ENCODE assay signal across 12 cellular contexts in genomic region chr19:42178791-42179500, GRCh38. TPM values are rescaled to one million over a fixed set of nuclear protein-coding genes. Genes with fewer than 3 reads are reported as not detected.
DNase-seq lines count a peak whose midpoint lies in the region; ATAC-seq and TF ChIP-seq lines count a peak whose summit lies in the region.
"Had no signal": no experiment of that assay in that cellular context is flagged by ENCODE, and none has a peak within 500 bp of the region (broad histone marks: within the 10 kb centered on the region; RNA-seq: fewer than 3 reads in every experiment).

No MANE protein-coding gene starts in this region.

- POLR2A ChIA-PET in MCF 10A (lab: Yijun Ruan, JAX) = no interaction called here

- CTCF ChIA-PET in MCF 10A (lab: Yijun Ruan, JAX) = interaction anchor here (0.7 to 1.0 kb wide), 2 partner anchors 21 to 46 kb away, joined by 4 read pairs; no protein-coding TSS in a partner anchor

- H3K36me3 Mint-ChIP-seq in MCF 10A (ENCODE audit: insufficient read depth, unreplicated experiment) (no peaks in the 10 kb centered on the region), endothelial cell (ENCODE audit: low read depth, unreplicated experiment) (no peaks in the 10 kb centered on the region)

- H3K4me3 ChIP-seq in breast epithelium = no peak overlapping the region

- H3K27me3 Mint-ChIP-seq in MCF 10A (ENCODE audit: insufficient read depth, unreplicated experiment) (peaks cover 37% of the 10 kb centered on the region), endothelial cell (ENCODE audit: unreplicated experiment) (peaks cover 18% of the 10 kb centered on the region)

- H3K4me3 Mint-ChIP-seq in MCF 10A (ENCODE audit: unreplicated experiment) = no peak overlapping the region
- no peak overlapping the region for H3K4me3 Mint-ChIP-seq in endothelial cell (ENCODE audit: unreplicated experiment)
- H3K4me3 Mint-ChIP-seq: activated B cell treated with CpG ODN at 0.5 μM for 24 hours had no signal

- no peaks in the 10 kb centered on the region for H3K36me3 ChIP-seq in breast epithelium

- H3K4me1 ChIP-seq in breast epithelium = peaks cover 0 to 6% of the 10 kb centered on the region in 2 donors

- TF ChIP-seq CTCF in MCF 10A (IDR thresholded peaks at IDR 0.05; ENCODE audit: unreplicated experiment) (peak; percentile 42), breast epithelium (IDR thresholded peaks at IDR 0.05) (no peak), endothelial cell (IDR thresholded peaks at IDR 0.05; ENCODE audit: unreplicated experiment) (peak; percentile 53)

- no peak for ATAC-seq in stimulated activated naive CD8-positive, alpha-beta T cell treated with anti-CD3 and anti-CD28 coated beads, Interleukin-15, Interleukin-2, amounts not matched to agents 100 U/mL and 50 U/mL, for 24 hours
- no peak for ATAC-seq in HG03521 (IDR thresholded peaks at IDR 0.05; ENCODE audit: unreplicated experiment)

- no TSS peak for BruUV-seq in MCF 10A (replicated peaks; lab: Mats Ljungman, UMichigan)

- intact Hi-C loops in MCF 10A (cut with micrococcal nuclease) = no loop called here
- intact Hi-C loops in breast epithelium (cut with DNase I; ENCODE audit: low total_unique reads) = no loop called here

- DNase-seq in MCF 10A (ENCODE audit: unreplicated experiment) (no peak), breast epithelium (ENCODE audit: low spot score in 2 of 2) (no peak), NCI-H1092 treated with DMSO at 0.1 percent for 48 hours (lab: John Stamatoyannopoulos, UW) (peak; percentile 27), endothelial cell (ENCODE audit: low spot score) (peak; percentile 45), caudate nucleus (lab: John Stamatoyannopoulos, UW) (no peak), OCI-M2 (lab: John Stamatoyannopoulos, UW; ENCODE audit: unreplicated experiment) (no peak)
- peak; percentile 41 for DNase-seq in stimulated activated naive CD8-positive, alpha-beta T cell treated with anti-CD3 and anti-CD28 coated beads, Interleukin-15, Interleukin-2, amounts not matched to agents 100 U/mL and 50 U/mL, for 24 hours
- DNase-seq: activated B cell treated with CpG ODN at 0.5 μM for 24 hours, DMS79, hypothalamus, occipital lobe had no signal

- H3K27me3 ChIP-seq in breast epithelium = peaks cover 2 to 68% of the 10 kb centered on the region in 2 donors

- H3K27ac Mint-ChIP-seq in MCF 10A (ENCODE audit: low read depth, unreplicated experiment) = no peak overlapping the region
- H3K27ac Mint-ChIP-seq in endothelial cell (ENCODE audit: unreplicated experiment) = no peak overlapping the region
- H3K27ac Mint-ChIP-seq: activated B cell treated with CpG ODN at 0.5 μM for 24 hours had no signal

- H3K9me3 Mint-ChIP-seq in MCF 10A (ENCODE audit: unreplicated experiment) (no peaks in the 10 kb centered on the region), endothelial cell (ENCODE audit: unreplicated experiment) (no peaks in the 10 kb centered on the region)
- H3K9me3 Mint-ChIP-seq: activated B cell treated with CpG ODN at 0.5 μM for 24 hours had no signal

- no peaks in the 10 kb centered on the region for H3K9me3 ChIP-seq in breast epithelium

- H3K27ac ChIP-seq in breast epithelium = no peak overlapping the region
- H3K27ac ChIP-seq in caudate nucleus (ENCODE audit: low read depth, low read length) = no peak overlapping the region

- no peak for TF ChIP-seq POLR2A in breast epithelium (IDR thresholded peaks at IDR 0.05)

- H3K4me1 Mint-ChIP-seq in MCF 10A (ENCODE audit: insufficient read depth, unreplicated experiment) (peaks cover 8% of the 10 kb centered on the region), endothelial cell (ENCODE audit: unreplicated experiment) (peaks cover 37% of the 10 kb centered on the region)

RNA-seq across cellular contexts. Expression of gene DEDD2, which starts 38.5 kb away (rescaled TPM):
- total RNA-seq in MCF 10A (2022) (28.5 and 31.2 TPM in 2 replicates), breast epithelium (10 to 100 TPM; 31.4 to 64.0 (median 37.0) TPM), endothelial cell (ENCODE audit: unreplicated experiment) (27.1 TPM)

RNA-seq across cellular contexts. Expression of gene ZNF526, which starts 41.2 kb away (rescaled TPM):
- 11.5 and 12.3 TPM in 2 replicates for total RNA-seq in MCF 10A (2022)
- total RNA-seq in breast epithelium = 1 to 10 TPM; 4.0 to 6.9 (median 6.0) TPM
- total RNA-seq in endothelial cell (ENCODE audit: unreplicated experiment) = 13.9 TPM

RNA-seq across cellular contexts. Expression of gene POU2F2, which starts 46.7 kb away (rescaled TPM):
- total RNA-seq in MCF 10A (2022) = 0.49 and 0.70 TPM in 2 replicates
- 1 to 10 TPM; 1.2 to 2.9 (median 1.6) TPM for total RNA-seq in breast epithelium
- 5.7 TPM for total RNA-seq in endothelial cell (ENCODE audit: unreplicated experiment)

Comparison
In these comparisons a context has a peak if more than half of its experiments do, and no peak if none do; other contexts are left out.
1. CTCF ChIP-seq: peak in MCF 10A (single experiment) and endothelial cell (single experiment); none in breast epithelium (0 of 3).
2. DNase-seq: peak in NCI-H1092 treated with DMSO at 0.1 percent for 48 hours (single experiment), endothelial cell (single experiment) and stimulated activated naive CD8-positive, alpha-beta T cell treated with anti-CD3 and anti-CD28 coated beads, Interleukin-15, Interleukin-2, amounts not matched to agents 100 U/mL and 50 U/mL, for 24 hours (single experiment); none in MCF 10A (single experiment), breast epithelium (0 of 2), caudate nucleus (0 of 61) and OCI-M2 (single experiment).